Comparison of ENCODE assay signal across 18 cellular contexts in genomic region chr2:70726186-70726585, GRCh38. TPM values are rescaled to one million over a fixed set of nuclear protein-coding genes. Genes with fewer than 3 reads are reported as not detected.
DNase-seq lines count a peak whose midpoint lies in the region; ATAC-seq and TF ChIP-seq lines count a peak whose summit lies in the region.
"Had no signal": no experiment of that assay in that cellular context is flagged by ENCODE, and none has a peak within 500 bp of the region (broad histone marks: within the 10 kb centered on the region; RNA-seq: fewer than 3 reads in every experiment).

No MANE protein-coding gene starts in this region.

- H3K79me2 ChIP-seq in H9 (ENCODE audit: insufficient read depth, low read length) = peaks cover 71% of the 10 kb centered on the region; the same call in 1 of the 2 replicates
- peaks cover 69% of the 10 kb centered on the region for H3K79me2 ChIP-seq in mesendoderm (ENCODE audit: control insufficient read depth, insufficient read depth, low read length)

- H4K20me1 ChIP-seq in H9 (ENCODE audit: control insufficient read depth, insufficient read depth, insufficient read length) = no peaks in the 10 kb centered on the region

- H2AFZ ChIP-seq in H9 (ENCODE audit: low read length) = no peak overlapping the region

- H3K27ac Mint-ChIP-seq in H9 = peak overlapping the region in 1 of 3 experiments; percentile 34; a peak in 1 of 7 replicates
- no peak overlapping the region for H3K27ac Mint-ChIP-seq in activated T-cell treated with anti-CD3 and anti-CD28 coated beads, Interleukin-2, amount 50 U/mL, for 72 hours
- H3K27ac Mint-ChIP-seq: CD4-positive, alpha-beta memory T cell had no signal

- H4K8ac ChIP-seq in H9 (replicated peaks; ENCODE audit: insufficient read length, low read depth, low read length) (no peak overlapping the region), mesendoderm (ENCODE audit: low read depth, low read length) (no peak overlapping the region)

- peaks cover 0 to 13% (median 2%) of the 10 kb centered on the region in 3 experiments; a peak in 5 of 7 replicates for H3K36me3 Mint-ChIP-seq in H9 (ENCODE audit: insufficient read depth in 1 of 3, low read depth in 3 of 3)
- no peaks in the 10 kb centered on the region for H3K36me3 Mint-ChIP-seq in activated T-cell treated with anti-CD3 and anti-CD28 coated beads, Interleukin-2, amount 50 U/mL, for 72 hours (ENCODE audit: insufficient read depth in 2 of 2)
- H3K36me3 Mint-ChIP-seq: CD4-positive, alpha-beta memory T cell had no signal

- peaks cover 57 to 60% of the 10 kb centered on the region in 2 experiments for H3K4me1 Mint-ChIP-seq in H9
- H3K4me1 Mint-ChIP-seq in activated T-cell treated with anti-CD3 and anti-CD28 coated beads, Interleukin-2, amount 50 U/mL, for 72 hours (ENCODE audit: low read depth) = no peaks in the 10 kb centered on the region
- H3K4me1 Mint-ChIP-seq: CD4-positive, alpha-beta memory T cell had no signal

- H3K79me1 ChIP-seq in H9 (ENCODE audit: insufficient read depth, low read depth, low read length, poor library complexity, severe bottlenecking) (peaks cover 11% of the 10 kb centered on the region), mesendoderm (ENCODE audit: low read length) (peaks cover 26% of the 10 kb centered on the region)

- no peak overlapping the region for H3K4me2 ChIP-seq in H9 (ENCODE audit: insufficient read depth, insufficient read length, low read length)
- H3K4me2 ChIP-seq in mesendoderm (ENCODE audit: low read length) = no peak overlapping the region

- H3K14ac ChIP-seq in H9 (ENCODE audit: insufficient read depth, low read length) = no peak overlapping the region

- H4K91ac ChIP-seq in H9 (ENCODE audit: insufficient read length, low read depth, low read length) = no peak overlapping the region

- no peaks in the 10 kb centered on the region for H3K23me2 ChIP-seq in H9 (ENCODE audit: insufficient read length, low read depth, low read length, poor library complexity, severe bottlenecking)

- no peak overlapping the region for H3T11ph ChIP-seq in H9 (ENCODE audit: low read length)

- H3K9ac ChIP-seq in H9 (ENCODE audit: extremely low read depth, insufficient read length, low read length) (no peak overlapping the region), mesendoderm (ENCODE audit: low read length) (no peak overlapping the region)

- intact Hi-C loops in Right ventricle myocardium superior (cut with DNase I) (no loop called here), left colon (cut with DNase I, micrococcal nuclease) (no loop called here)

- TF ChIP-seq CTCF in right atrium auricular region (IDR thresholded peaks at IDR 0.05) (no peak), H9 (conservative IDR thresholded peaks at IDR 0.05) (no peak)

- H3K4me3 ChIP-seq in right atrium auricular region (no peak overlapping the region), mesendoderm (ENCODE audit: low read length) (no peak overlapping the region)
- H3K4me3 ChIP-seq: GM12878 had no signal

- H3K56ac ChIP-seq in H9 (ENCODE audit: insufficient read length, low read depth, low read length) (no peak overlapping the region), mesendoderm (ENCODE audit: low read length) (no peak overlapping the region)

- no peak overlapping the region for H2AK5ac ChIP-seq in H9 (ENCODE audit: insufficient read length, low read length)
- no peak overlapping the region for H2AK5ac ChIP-seq in mesendoderm (ENCODE audit: low read length)

- no peak overlapping the region for H2BK12ac ChIP-seq in H9 (ENCODE audit: insufficient read length, low read depth, low read length)

- no peak overlapping the region for H2BK20ac ChIP-seq in H9 (ENCODE audit: low read depth, low read length, poor library complexity, severe bottlenecking)

- H3K18ac ChIP-seq in H9 (ENCODE audit: insufficient read length, low read depth, low read length) (no peak overlapping the region), mesendoderm (ENCODE audit: low read length) (peak overlapping the region; percentile 16)

- no peaks in the 10 kb centered on the region for H3K36me3 ChIP-seq in right atrium auricular region
- no peaks in the 10 kb centered on the region for H3K36me3 ChIP-seq in mesendoderm (ENCODE audit: control insufficient read depth, insufficient read depth, low read length)

- H3K4me3 Mint-ChIP-seq in H9 = no peak overlapping the region
- no peak overlapping the region for H3K4me3 Mint-ChIP-seq in activated T-cell treated with anti-CD3 and anti-CD28 coated beads, Interleukin-2, amount 50 U/mL, for 72 hours
- H3K4me3 Mint-ChIP-seq: CD4-positive, alpha-beta memory T cell had no signal

- ATAC-seq in Right ventricle myocardium superior (ENCODE audit: poor library complexity) (no peak), HG02678 (IDR thresholded peaks at IDR 0.05; ENCODE audit: unreplicated experiment) (no peak), left colon (no peak)
- ATAC-seq in activated T-cell treated with anti-CD3 and anti-CD28 coated beads, Interleukin-2, amount 50 U/mL, for 72 hours (replicated peaks in 1 of 2) = no peak
- ATAC-seq: GM12878 had no signal

- no peaks in the 10 kb centered on the region; the same call in 1 of the 2 replicates for H3K27me3 Mint-ChIP-seq in H9 (ENCODE audit: low read depth)
- H3K27me3 Mint-ChIP-seq in activated T-cell treated with anti-CD3 and anti-CD28 coated beads, Interleukin-2, amount 50 U/mL, for 72 hours (ENCODE audit: low read depth) = no peaks in the 10 kb centered on the region

- H3K4ac ChIP-seq in H9 (ENCODE audit: low read depth, low read length) (no peak overlapping the region), mesendoderm (ENCODE audit: low read depth, low read length) (no peak overlapping the region)

- H3K27me3 ChIP-seq in right atrium auricular region = no peaks in the 10 kb centered on the region
- no peaks in the 10 kb centered on the region for H3K27me3 ChIP-seq in H9 (ENCODE audit: insufficient read depth, low read length)
- no peaks in the 10 kb centered on the region for H3K27me3 ChIP-seq in mesendoderm (ENCODE audit: insufficient read depth, low read length, poor library complexity)

- H3K4me1 ChIP-seq in right atrium auricular region (no peaks in the 10 kb centered on the region), H9 (ENCODE audit: insufficient read depth, low read length) (peaks cover 29% of the 10 kb centered on the region; the same call in 1 of the 2 replicates), mesendoderm (ENCODE audit: control insufficient read depth, low read depth, low read length) (peaks cover 31% of the 10 kb centered on the region)

- DNase-seq in right atrium auricular region (ENCODE audit: low spot score) (peak; percentile 11), Right ventricle myocardium superior (no peak), H9 (peak; percentile 12), mesendoderm (no peak), retina (peak; percentile 76), left colon (no peak)
- no peak for DNase-seq in activated T-cell treated with anti-CD3 and anti-CD28 coated beads, Interleukin-2, amount 50 U/mL, for 72 hours
- DNase-seq: C1 segment of cervical spinal cord; CD4-positive, alpha-beta memory T cell; COR-L47; DMS153; EL; GDM1; GOT3; HCEC 1CT had no signal

- H4K5ac ChIP-seq in H9 (ENCODE audit: insufficient read length, low read depth, low read length) (no peak overlapping the region), mesendoderm (ENCODE audit: low read length) (no peak overlapping the region)

- H2BK120ac ChIP-seq in H9 (ENCODE audit: low read depth, low read length, poor library complexity, severe bottlenecking) (no peak overlapping the region), mesendoderm (ENCODE audit: low read depth, low read length) (no peak overlapping the region)

- no peak overlapping the region for H3K27ac ChIP-seq in right atrium auricular region
- no peak overlapping the region for H3K27ac ChIP-seq in H9 (ENCODE audit: insufficient read length, low read depth, low read length)
- no peak overlapping the region for H3K27ac ChIP-seq in mesendoderm (ENCODE audit: low read depth, low read length)

- H3K9me3 Mint-ChIP-seq in H9 = no peaks in the 10 kb centered on the region
- H3K9me3 Mint-ChIP-seq in activated T-cell treated with anti-CD3 and anti-CD28 coated beads, Interleukin-2, amount 50 U/mL, for 72 hours = no peaks in the 10 kb centered on the region
- H3K9me3 Mint-ChIP-seq: CD4-positive, alpha-beta memory T cell had no signal

- H3K23ac ChIP-seq in H9 (ENCODE audit: insufficient read length, low read depth, low read length) = no peak overlapping the region
- peak overlapping the region; percentile 37 for H3K23ac ChIP-seq in mesendoderm (ENCODE audit: low read length)

- H3K9me3 ChIP-seq in right atrium auricular region = no peaks in the 10 kb centered on the region
- H3K9me3 ChIP-seq in H9 (ENCODE audit: control insufficient read depth, low read depth, low read length) = no peaks in the 10 kb centered on the region

- H2BK15ac ChIP-seq in H9 (ENCODE audit: low read depth, low read length) = no peak overlapping the region
- H2BK15ac ChIP-seq in mesendoderm (replicated peaks; ENCODE audit: low read depth) = no peak overlapping the region

- H2BK5ac ChIP-seq in H9 (ENCODE audit: insufficient read length, low read length) = no peak overlapping the region
- no peak overlapping the region for H2BK5ac ChIP-seq in mesendoderm (ENCODE audit: low read length)

RNA-seq across cellular contexts. Expression of gene ADD2, which starts 41.8 kb away (rescaled TPM):
- 1 to 10 TPM; 1.1 to 1.4 TPM for total RNA-seq in right atrium auricular region
- total RNA-seq in Right ventricle myocardium superior = 2.0 TPM
- 124 TPM in 2 replicates for total RNA-seq in H9 (2021)
- polyA plus RNA-seq in mesendoderm (2013, experiment 1 of 2) = 160 TPM
- 173 TPM for polyA plus RNA-seq in mesendoderm (2013, experiment 2 of 2)
- under 1 TPM; 0.21 to 0.61 TPM for total RNA-seq in left colon
- total RNA-seq in activated T-cell treated with anti-CD3 and anti-CD28 coated beads, Interleukin-2, amount 50 U/mL, for 72 hours = 10 to 100 TPM; 24.3 to 31.6 TPM
- polyA plus RNA-seq: BJ had no signal

Comparison
In these comparisons a context has a peak if more than half of its experiments do, and no peak if none do; other contexts are left out.
1. DNase-seq: peak in right atrium auricular region (single experiment), H9 (single experiment) and retina (single experiment); none in Right ventricle myocardium superior (single experiment), mesendoderm (single experiment), left colon (0 of 2) and activated T-cell treated with anti-CD3 and anti-CD28 coated beads, Interleukin-2, amount 50 U/mL, for 72 hours (0 of 2).